Comparison of ENCODE assay signal across 18 cellular contexts in genomic region chr9:124964604-124965003, GRCh38. TPM values are rescaled to one million over a fixed set of nuclear protein-coding genes. Genes with fewer than 3 reads are reported as not detected.
DNase-seq lines count a peak whose midpoint lies in the region; ATAC-seq and TF ChIP-seq lines count a peak whose summit lies in the region.
"Had no signal": no experiment of that assay in that cellular context is flagged by ENCODE, and none has a peak within 500 bp of the region (broad histone marks: within the 10 kb centered on the region; RNA-seq: fewer than 3 reads in every experiment).

No MANE protein-coding gene starts in this region.

- CTCF ChIA-PET in activated CD4-positive, alpha-beta T cell treated with anti-CD3 and anti-CD28 coated beads for 36 hours (lab: Charles Lee): no interaction called here
- CTCF ChIA-PET in activated CD8-positive, alpha-beta T cell treated with anti-CD3 and anti-CD28 coated beads, Interleukin-2, amount 10 ng/mL, durations not matched to agents 7 days and 5 days (lab: Charles Lee): no interaction called here

- no peak overlapping the region for H3K4me3 ChIP-seq in H7 (ENCODE audit: insufficient read depth, low read depth, low read length)
- H3K4me3 ChIP-seq: skin epidermis, upper lobe of left lung had no signal

- peaks cover 1% of the 10 kb centered on the region; the same call in 1 of the 2 replicates for H3K36me3 ChIP-seq in H7 (replicated peaks; ENCODE audit: control insufficient read depth, insufficient read depth, low read length)

- H3K27me3 Mint-ChIP-seq in activated CD4-positive, alpha-beta T cell treated with anti-CD3 and anti-CD28 coated beads for 36 hours: no peaks in the 10 kb centered on the region
- H3K27me3 Mint-ChIP-seq in activated CD8-positive, alpha-beta T cell treated with anti-CD3 and anti-CD28 coated beads, Interleukin-2, amount 10 ng/mL, durations not matched to agents 7 days and 5 days (ENCODE audit: low read depth): no peaks in the 10 kb centered on the region
- H3K27me3 Mint-ChIP-seq in natural killer cell (ENCODE audit: low read depth in 2 of 2): no peaks in the 10 kb centered on the region
- H3K27me3 Mint-ChIP-seq: stimulated activated memory B cell treated with anti-CD40 and anti-IgM and Interleukin-4, amounts not matched to agents 10 μg/mL and 1 μg/mL and 100 μg/mL, for 72 hours had no signal

- DNase-seq in activated CD4-positive, alpha-beta T cell treated with anti-CD3 and anti-CD28 coated beads for 36 hours: no peak
- no peak for DNase-seq in activated CD4-positive, alpha-beta T cell treated with anti-CD3 and anti-CD28 coated beads for 4 hours
- peak; percentile 52 for DNase-seq in NOMO-1 treated with DMSO at 0.1 percent for 48 hours (lab: John Stamatoyannopoulos, UW; ENCODE audit: unreplicated experiment)
- no peak for DNase-seq in activated CD8-positive, alpha-beta T cell treated with anti-CD3 and anti-CD28 coated beads, Interleukin-2, amount 10 ng/mL, durations not matched to agents 7 days and 5 days
- no peak for DNase-seq in natural killer cell
- no peak for DNase-seq in HPDE6-E6E7 (ENCODE audit: extremely low spot score)
- DNase-seq in H7: no peak
- DNase-seq: effector CD8-positive, alpha-beta T cell; GOT3; hypothalamus; left cardiac atrium; NCI-H2029 treated with DMSO at 0.1 percent for 48 hours; NCI-H69; posterior cingulate gyrus; upper lobe of left lung had no signal

- ATAC-seq in activated CD4-positive, alpha-beta T cell treated with anti-CD3 and anti-CD28 coated beads for 36 hours: no peak
- no peak for ATAC-seq in activated CD8-positive, alpha-beta T cell treated with anti-CD3 and anti-CD28 coated beads, Interleukin-2, amount 10 ng/mL, durations not matched to agents 7 days and 5 days
- ATAC-seq in natural killer cell: no peak
- ATAC-seq in HG03565 (IDR thresholded peaks at IDR 0.05; ENCODE audit: unreplicated experiment): no peak
- ATAC-seq: left cardiac atrium; stimulated activated memory B cell treated with anti-CD40 and anti-IgM and Interleukin-4, amounts not matched to agents 10 μg/mL and 1 μg/mL and 100 μg/mL, for 72 hours had no signal

- H3K4me1 Mint-ChIP-seq in activated CD4-positive, alpha-beta T cell treated with anti-CD3 and anti-CD28 coated beads for 36 hours: peaks cover 26% of the 10 kb centered on the region
- H3K4me1 Mint-ChIP-seq in activated CD8-positive, alpha-beta T cell treated with anti-CD3 and anti-CD28 coated beads, Interleukin-2, amount 10 ng/mL, durations not matched to agents 7 days and 5 days (ENCODE audit: low read depth): peaks cover 33% of the 10 kb centered on the region
- peaks cover 18 to 26% of the 10 kb centered on the region in 2 donors for H3K4me1 Mint-ChIP-seq in natural killer cell

- intact Hi-C loops in activated CD4-positive, alpha-beta T cell treated with anti-CD3 and anti-CD28 coated beads for 36 hours (cut with DNase I, micrococcal nuclease): loop anchor here in 1 of 2 experiments (2.0 kb wide), 1 partner anchor 24 kb away; the partner anchor contains the start of gene GOLGA1
- intact Hi-C loops in natural killer cell (cut with micrococcal nuclease): no loop called here

- H3K27me3 ChIP-seq in H7 (ENCODE audit: control insufficient read depth, insufficient read depth, low read length): no peaks in the 10 kb centered on the region
- H3K27me3 ChIP-seq: upper lobe of left lung had no signal

- TF ChIP-seq CTCF in natural killer cell (IDR thresholded peaks at IDR 0.05): no peak

- H3K27ac Mint-ChIP-seq in activated CD4-positive, alpha-beta T cell treated with anti-CD3 and anti-CD28 coated beads for 36 hours: peak overlapping the region; percentile 96
- peak overlapping the region; percentile 61 for H3K27ac Mint-ChIP-seq in activated CD8-positive, alpha-beta T cell treated with anti-CD3 and anti-CD28 coated beads, Interleukin-2, amount 10 ng/mL, durations not matched to agents 7 days and 5 days
- H3K27ac Mint-ChIP-seq in natural killer cell: peak overlapping the region; percentile 89 to 95
- H3K27ac Mint-ChIP-seq: stimulated activated memory B cell treated with anti-CD40 and anti-IgM and Interleukin-4, amounts not matched to agents 10 μg/mL and 1 μg/mL and 100 μg/mL, for 72 hours had no signal

- peaks cover 8% of the 10 kb centered on the region for H3K36me3 Mint-ChIP-seq in activated CD4-positive, alpha-beta T cell treated with anti-CD3 and anti-CD28 coated beads for 36 hours (ENCODE audit: low read depth)
- peaks cover 14% of the 10 kb centered on the region for H3K36me3 Mint-ChIP-seq in activated CD8-positive, alpha-beta T cell treated with anti-CD3 and anti-CD28 coated beads, Interleukin-2, amount 10 ng/mL, durations not matched to agents 7 days and 5 days (ENCODE audit: low read depth)
- H3K36me3 Mint-ChIP-seq in natural killer cell: no peaks in the 10 kb centered on the region

- H3K9me3 Mint-ChIP-seq in activated CD4-positive, alpha-beta T cell treated with anti-CD3 and anti-CD28 coated beads for 36 hours (ENCODE audit: low read depth): no peaks in the 10 kb centered on the region
- no peaks in the 10 kb centered on the region for H3K9me3 Mint-ChIP-seq in activated CD8-positive, alpha-beta T cell treated with anti-CD3 and anti-CD28 coated beads, Interleukin-2, amount 10 ng/mL, durations not matched to agents 7 days and 5 days (ENCODE audit: insufficient read depth)
- no peaks in the 10 kb centered on the region for H3K9me3 Mint-ChIP-seq in natural killer cell

- POLR2A ChIA-PET in activated CD4-positive, alpha-beta T cell treated with anti-CD3 and anti-CD28 coated beads for 36 hours (lab: Charles Lee): no interaction called here
- POLR2A ChIA-PET in activated CD8-positive, alpha-beta T cell treated with anti-CD3 and anti-CD28 coated beads, Interleukin-2, amount 10 ng/mL, durations not matched to agents 7 days and 5 days (lab: Charles Lee): interaction anchor here (1.2 to 2.0 kb wide), 2 partner anchors 23 to 95 kb away, joined by 3 to 15 read pairs; partner anchors contain the start of gene GOLGA1

- no peak overlapping the region for H3K4me3 Mint-ChIP-seq in activated CD4-positive, alpha-beta T cell treated with anti-CD3 and anti-CD28 coated beads for 36 hours
- H3K4me3 Mint-ChIP-seq in activated CD8-positive, alpha-beta T cell treated with anti-CD3 and anti-CD28 coated beads, Interleukin-2, amount 10 ng/mL, durations not matched to agents 7 days and 5 days: no peak overlapping the region
- H3K4me3 Mint-ChIP-seq in natural killer cell: no peak overlapping the region
- H3K4me3 Mint-ChIP-seq: stimulated activated memory B cell treated with anti-CD40 and anti-IgM and Interleukin-4, amounts not matched to agents 10 μg/mL and 1 μg/mL and 100 μg/mL, for 72 hours had no signal

RNA-seq across cellular contexts. Expression of gene GOLGA1, which starts 23.7 kb away (rescaled TPM):
- total RNA-seq in activated CD4-positive, alpha-beta T cell treated with anti-CD3 and anti-CD28 coated beads for 36 hours: 10 to 100 TPM; 17.4 to 18.3 TPM
- 10 to 100 TPM; 14.0 to 16.2 TPM for total RNA-seq in activated CD8-positive, alpha-beta T cell treated with anti-CD3 and anti-CD28 coated beads, Interleukin-2, amount 10 ng/mL, durations not matched to agents 7 days and 5 days
- 10 to 100 TPM; 21.5 to 32.4 (median 27.0) TPM for total RNA-seq in natural killer cell
- 3.7 and 3.9 TPM in 2 replicates for total RNA-seq in H7 (2014; rRNA removed; shearing (Covaris generic))
